24 cellular contexts compared by ENCODE assay signal in the genomic region with DNA sequence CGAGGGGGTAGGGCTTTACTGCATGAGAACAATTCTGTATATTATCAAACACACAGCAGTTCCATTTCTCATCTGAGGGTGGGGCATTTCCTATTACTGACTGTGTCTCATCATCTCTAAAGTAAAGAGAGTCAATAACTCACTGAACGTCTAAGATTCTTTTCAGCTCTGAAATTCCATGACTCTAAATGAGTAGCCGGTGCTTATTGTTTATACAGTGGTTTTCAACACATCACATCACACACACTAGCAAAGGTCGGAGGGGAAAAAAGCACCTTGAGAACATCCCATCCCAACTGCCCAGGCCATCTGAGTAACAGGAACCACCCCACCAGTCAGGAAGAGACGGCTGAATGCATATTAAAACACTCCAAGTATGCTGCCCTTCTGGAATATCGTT.
DNase-seq lines count a peak whose midpoint lies in the region; ATAC-seq and TF ChIP-seq lines count a peak whose summit lies in the region.
"Had no signal": no experiment of that assay in that cellular context is flagged by ENCODE, and none has a peak within 500 bp of the region (broad histone marks: within the 10 kb centered on the region; RNA-seq: fewer than 3 reads in every experiment).

No MANE protein-coding gene starts in this region.

- peak; percentile 25 for TF ChIP-seq CTCF in astrocyte of the spinal cord (IDR thresholded peaks at IDR 0.05; ENCODE audit: low read depth, low read length)
- TF ChIP-seq CTCF in foreskin fibroblast (IDR thresholded peaks at IDR 0.05; ENCODE audit: low read depth, low read length): peak; percentile 17

- DNase-seq in EH (ENCODE audit: low read depth): peak; percentile 25
- peak; percentile 57 for DNase-seq in LHCN-M2 (ENCODE audit: low read depth)
- peak; percentile 49 for DNase-seq in astrocyte of the spinal cord (ENCODE audit: low read depth, low spot score)
- peak; percentile 76 to 91 for DNase-seq in foreskin fibroblast
- DNase-seq in amniotic stem cell (lab: John Stamatoyannopoulos, UW): no peak
- DNase-seq: activated CD4-positive, alpha-beta T cell treated with anti-CD3 and anti-CD28 coated beads, Interleukin-2, amount 50 U/mL, for 4 hours; activated effector memory CD4-positive, alpha-beta T cell treated with Interleukin-2 at 50 U/mL for 16 hours; adrenal gland; cerebellar nuclear complex; effector memory CD8-positive, alpha-beta T cell; esophagus squamous epithelium; GF-D8; kidney glomerular epithelial cell; mammary epithelial cell; NCI-H1930; RPMI8226; stimulated activated CD4-positive, alpha-beta T cell treated with anti-CD3 and anti-CD28 coated beads, Interleukin-2, amount 100 ng/mL, for 24 hours; T-helper 2 cell had no signal

- H3K4me3 ChIP-seq in astrocyte of the spinal cord (ENCODE audit: low read depth, low read length) (no peak overlapping the region), foreskin fibroblast (ENCODE audit: low read depth in 1 of 2, low read length in 2 of 2) (no peak overlapping the region)
- H3K4me3 ChIP-seq: adrenal gland, esophagus squamous epithelium, SK-N-MC, skin epidermis, suprapubic skin had no signal

- no peak for ATAC-seq in HG03108 (IDR thresholded peaks at IDR 0.05; ENCODE audit: unreplicated experiment)
- ATAC-seq in SK-N-SH treated with all-trans-retinoic acid at 6 μM for 48 hours: no peak
- ATAC-seq: effector memory CD8-positive, alpha-beta T cell; stimulated activated memory B cell treated with anti-CD40 and anti-IgM and Interleukin-4, amounts not matched to agents 10 μg/mL and 1 μg/mL and 100 μg/mL, for 72 hours had no signal

- in situ Hi-C loops in astrocyte of the spinal cord (cut with HindIII; ENCODE audit: low sequenced_read_pairs): no loop called here

TF ChIP-seq in SK-N-SH treated with all-trans-retinoic acid at 6 μM for 48 hours, 23 proteins besides CTCF, POLR2A, EP300 and RAD21:
- no peak for TF ChIP-seq OSR1 (CRISPR knock-in tag; IDR thresholded peaks at IDR 0.05)
- no peak for TF ChIP-seq ZC3H10 (CRISPR knock-in tag; IDR thresholded peaks at IDR 0.05)
- no peak for TF ChIP-seq ISL1 (CRISPR knock-in tag; IDR thresholded peaks at IDR 0.05)
- TF ChIP-seq, protein P1, sequence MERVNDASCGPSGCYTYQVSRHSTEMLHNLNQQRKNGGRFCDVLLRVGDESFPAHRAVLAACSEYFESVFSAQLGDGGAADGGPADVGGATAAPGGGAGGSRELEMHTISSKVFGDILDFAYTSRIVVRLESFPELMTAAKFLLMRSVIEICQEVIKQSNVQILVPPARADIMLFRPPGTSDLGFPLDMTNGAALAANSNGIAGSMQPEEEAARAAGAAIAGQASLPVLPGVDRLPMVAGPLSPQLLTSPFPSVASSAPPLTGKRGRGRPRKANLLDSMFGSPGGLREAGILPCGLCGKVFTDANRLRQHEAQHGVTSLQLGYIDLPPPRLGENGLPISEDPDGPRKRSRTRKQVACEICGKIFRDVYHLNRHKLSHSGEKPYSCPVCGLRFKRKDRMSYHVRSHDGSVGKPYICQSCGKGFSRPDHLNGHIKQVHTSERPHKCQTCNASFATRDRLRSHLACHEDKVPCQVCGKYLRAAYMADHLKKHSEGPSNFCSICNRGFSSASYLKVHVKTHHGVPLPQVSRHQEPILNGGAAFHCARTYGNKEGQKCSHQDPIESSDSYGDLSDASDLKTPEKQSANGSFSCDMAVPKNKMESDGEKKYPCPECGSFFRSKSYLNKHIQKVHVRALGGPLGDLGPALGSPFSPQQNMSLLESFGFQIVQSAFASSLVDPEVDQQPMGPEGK (CRISPR knock-in tag; IDR thresholded peaks at IDR 0.05; ENCODE audit: borderline replicate concordance): no peak
